ENCODE assay signal across 8 cellular contexts in the genomic region with DNA sequence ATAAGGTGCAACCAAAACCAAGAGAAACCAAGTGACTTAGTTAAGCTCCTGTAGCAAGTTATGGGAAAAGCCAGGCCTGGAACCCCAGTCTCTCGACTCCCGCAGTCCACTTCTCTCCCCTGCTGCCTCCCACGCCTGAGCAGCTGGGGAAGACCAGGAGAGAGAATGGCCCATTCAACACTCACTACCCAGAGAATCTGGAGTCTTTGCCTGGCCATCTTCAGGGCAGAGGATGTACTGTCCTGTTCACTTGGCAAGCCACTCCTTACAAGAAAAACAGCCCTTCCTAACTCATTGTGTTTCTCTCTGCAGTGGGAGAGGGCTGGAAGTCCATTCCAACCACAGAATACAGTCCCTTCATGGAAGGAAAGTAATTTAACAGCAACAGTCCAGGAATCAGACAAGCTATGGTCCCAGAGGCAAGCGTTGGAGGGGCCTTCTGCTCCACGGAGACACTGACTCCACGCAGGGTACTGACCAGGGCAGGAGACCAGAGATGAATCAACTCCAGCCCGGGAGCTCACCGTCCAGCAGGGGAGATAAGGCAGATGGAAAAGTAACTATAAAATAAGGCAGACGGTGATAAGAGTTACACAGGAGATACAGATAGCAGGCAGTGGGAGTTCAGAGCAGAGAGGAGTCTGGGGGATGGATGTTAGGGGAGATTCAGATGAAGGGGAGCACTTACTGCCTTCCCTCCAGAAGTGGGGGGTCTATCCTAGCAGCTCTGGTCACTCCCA. TPM values are rescaled to one million over a fixed set of nuclear protein-coding genes. Genes with fewer than 3 reads are reported as not detected.
DNase-seq lines count a peak whose midpoint lies in the region; ATAC-seq and TF ChIP-seq lines count a peak whose summit lies in the region.

No MANE protein-coding gene starts in this region.

- intact Hi-C loops in PC-3 (cut with micrococcal nuclease) (no loop called here), natural killer cell (cut with micrococcal nuclease) (no loop called here)

- H3K9me2 ChIP-seq in PC-3 (replicated peaks; ENCODE audit: low read length), result no peaks in the 10 kb centered on the region

- POLR2A ChIA-PET in PC-3 (lab: Charles Lee; ENCODE audit: unreplicated experiment), result no interaction called here

- peak overlapping the region; percentile 77 to 89 for H3K4me3 Mint-ChIP-seq in effector memory CD8-positive, alpha-beta T cell
- H3K4me3 Mint-ChIP-seq in natural killer cell, result peak overlapping the region; percentile 86

- BruUV-seq in PC-3 (replicated peaks; lab: Mats Ljungman, UMichigan), result no TSS peak

- peaks cover 17% of the 10 kb centered on the region; the same call in 1 of the 2 replicates for H3K79me2 ChIP-seq in PC-3 (ENCODE audit: low read length)

- H3K36me3 Mint-ChIP-seq in effector memory CD8-positive, alpha-beta T cell (ENCODE audit: insufficient read depth), result peaks cover 5% of the 10 kb centered on the region
- no peaks in the 10 kb centered on the region for H3K36me3 Mint-ChIP-seq in natural killer cell

- ATAC-seq in PC-3 (no peak), natural killer cell (no peak), GM21447 (IDR thresholded peaks at IDR 0.05; ENCODE audit: unreplicated experiment) (no peak), GM21390 (IDR thresholded peaks at IDR 0.05; ENCODE audit: unreplicated experiment) (no peak)
- no peak for ATAC-seq in effector memory CD8-positive, alpha-beta T cell (replicated peaks)

- no peaks in the 10 kb centered on the region for H3K9me3 Mint-ChIP-seq in effector memory CD8-positive, alpha-beta T cell
- no peaks in the 10 kb centered on the region for H3K9me3 Mint-ChIP-seq in natural killer cell

- no peak overlapping the region for H2AFZ ChIP-seq in PC-3 (ENCODE audit: low read length)

- DNase-seq in AG08395 (ENCODE audit: low spot score), result peak; percentile 31
- no peak for DNase-seq in PC-3
- DNase-seq in effector memory CD8-positive, alpha-beta T cell, result no peak
- no peak for DNase-seq in natural killer cell
- DNase-seq in DMS 273 treated with DMSO at 0.1 percent for 48 hours (lab: John Stamatoyannopoulos, UW), result no peak
- DNase-seq in globus pallidus (ENCODE audit: low spot score), result no peak

- CTCF ChIA-PET in PC-3 (lab: Charles Lee), result interaction anchor here (0.7 kb wide), 1 partner anchor 100 kb away, joined by 3 read pairs; no protein-coding TSS in a partner anchor

- no peak overlapping the region for H3K9ac ChIP-seq in PC-3 (ENCODE audit: low read length)

- H3K4me2 ChIP-seq in PC-3 (ENCODE audit: low read length), result peak overlapping the region; percentile 96

- no peaks in the 10 kb centered on the region for H3K27me3 ChIP-seq in PC-3 (ENCODE audit: low read length)

- no peaks in the 10 kb centered on the region for H4K20me1 ChIP-seq in PC-3 (ENCODE audit: low read length)

- peak overlapping the region; percentile 80; the same call in 1 of the 2 replicates for H3K4me3 ChIP-seq in PC-3 (ENCODE audit: low read length)

- peak overlapping the region; percentile 8 to 79 for H3K27ac Mint-ChIP-seq in effector memory CD8-positive, alpha-beta T cell
- peak overlapping the region; percentile 57 to 71 for H3K27ac Mint-ChIP-seq in natural killer cell

- H3K4me1 Mint-ChIP-seq in effector memory CD8-positive, alpha-beta T cell (ENCODE audit: low read depth in 2 of 2), result peaks cover 16% of the 10 kb centered on the region in 2 donors
- peaks cover 36 to 43% of the 10 kb centered on the region in 2 donors for H3K4me1 Mint-ChIP-seq in natural killer cell

- H3F3A ChIP-seq in PC-3 (ENCODE audit: low read length, unreplicated experiment), result no peaks in the 10 kb centered on the region

- no peak overlapping the region for H3K27ac ChIP-seq in PC-3 (ENCODE audit: low read length)

- TF ChIP-seq CTCF in PC-3 (conservative IDR thresholded peaks at IDR 0.05; ENCODE audit: low read depth, low read length) (no peak), natural killer cell (IDR thresholded peaks at IDR 0.05) (no peak)

- peaks cover 0 to 10% of the 10 kb centered on the region in 2 donors for H3K27me3 Mint-ChIP-seq in effector memory CD8-positive, alpha-beta T cell
- H3K27me3 Mint-ChIP-seq in natural killer cell (ENCODE audit: low read depth in 2 of 2), result no peaks in the 10 kb centered on the region

- H3K4me1 ChIP-seq in PC-3 (ENCODE audit: insufficient read depth, low read length), result peaks cover 17% of the 10 kb centered on the region

- H3K36me3 ChIP-seq in PC-3 (ENCODE audit: low read depth, low read length), result no peaks in the 10 kb centered on the region

- H3K9me3 ChIP-seq in PC-3 (ENCODE audit: low read length), result no peaks in the 10 kb centered on the region

RNA-seq across cellular contexts. Expression of a gene that starts 1.6 kb away (rescaled TPM):
- total RNA-seq in PC-3 (2014; rRNA removed), result 5.6 and 8.1 TPM in 2 replicates
- total RNA-seq in natural killer cell, result 10 to 100 TPM; 38.9 to 94.6 (median 42.5) TPM
